ENCODE assay signal across 9 cellular contexts in the genomic region with DNA sequence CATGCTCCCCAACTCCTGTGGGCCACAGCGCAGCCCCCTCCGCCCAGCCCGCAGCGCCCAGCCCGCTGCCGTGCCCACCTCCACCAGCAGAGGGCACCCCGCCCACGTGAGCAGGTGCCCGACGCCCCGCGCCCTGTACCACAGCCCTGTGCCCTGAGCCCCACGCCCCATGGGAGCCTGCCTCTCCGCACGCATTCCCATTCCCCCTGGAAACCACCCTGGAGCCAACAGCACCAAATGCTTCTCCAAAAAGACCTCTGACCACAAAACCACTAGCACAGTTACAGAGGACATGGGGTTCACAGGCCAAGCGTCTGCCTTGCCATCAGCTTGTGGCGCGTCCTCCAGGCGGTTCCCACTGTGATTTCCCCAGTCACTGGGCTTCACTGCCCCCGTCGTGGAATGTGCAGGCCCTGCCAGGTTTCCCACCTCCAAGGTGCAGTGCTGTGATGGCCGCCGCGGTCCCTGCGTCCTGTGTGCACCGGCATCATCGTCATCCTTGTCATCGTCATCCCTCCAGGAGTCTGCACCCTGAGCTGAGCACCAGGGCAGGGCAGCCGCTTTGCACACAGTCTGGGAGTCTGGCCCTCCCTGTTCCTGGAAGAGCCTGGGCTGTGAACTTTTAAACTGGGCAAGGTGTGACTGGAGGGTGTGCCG.
DNase-seq lines count a peak whose midpoint lies in the region; ATAC-seq, FAIRE-seq and TF ChIP-seq lines count a peak whose summit lies in the region.
"Had no signal": no experiment of that assay in that cellular context is flagged by ENCODE, and none has a peak within 500 bp of the region (broad histone marks: within the 10 kb centered on the region; RNA-seq: fewer than 3 reads in every experiment).

No MANE protein-coding gene starts in this region.

- peak overlapping the region; percentile 15 for H2AFZ ChIP-seq in astrocyte (ENCODE audit: low read depth, low read length)

- H3K27ac Mint-ChIP-seq in astrocyte (ENCODE audit: unreplicated experiment) (no peak overlapping the region), immature natural killer cell (peak overlapping the region in 4 of 6 donors; percentile 34 to 77 (median 59))
- H3K27ac Mint-ChIP-seq: stimulated activated naive CD8-positive, alpha-beta T cell treated with anti-CD3 and anti-CD28 coated beads, Interleukin-15, Interleukin-2, amounts not matched to agents 100 ng/mL and 50 ng/mL, for 24 hours had no signal

- no peaks in the 10 kb centered on the region for H4K20me1 ChIP-seq in DOHH2 (ENCODE audit: control insufficient read depth, insufficient read depth, low read depth, low read length)
- H4K20me1 ChIP-seq in astrocyte (ENCODE audit: insufficient read depth, low read length), result peaks cover 6% of the 10 kb centered on the region

- no peaks in the 10 kb centered on the region for H3K4me1 Mint-ChIP-seq in astrocyte (ENCODE audit: low read depth, unreplicated experiment)
- H3K4me1 Mint-ChIP-seq in immature natural killer cell, result peaks cover 0 to 4% of the 10 kb centered on the region in 2 donors

- no peaks in the 10 kb centered on the region for H3F3A ChIP-seq in DOHH2 (ENCODE audit: control insufficient read depth, insufficient read depth)

- no peak overlapping the region for H3K9ac ChIP-seq in astrocyte (ENCODE audit: low read length)

- H3K27me3 ChIP-seq in DOHH2 (ENCODE audit: control insufficient read depth, low read length) (no peaks in the 10 kb centered on the region), astrocyte (ENCODE audit: insufficient read depth, low read length) (peaks cover 4% of the 10 kb centered on the region)

- no peaks in the 10 kb centered on the region for H3K36me3 Mint-ChIP-seq in astrocyte (ENCODE audit: low read depth, unreplicated experiment)
- no peaks in the 10 kb centered on the region for H3K36me3 Mint-ChIP-seq in immature natural killer cell

- TF ChIP-seq CTCF in DOHH2 (IDR thresholded peaks at IDR 0.05; ENCODE audit: low read depth, low read length, poor library complexity, severe bottlenecking) (peak; percentile 94), astrocyte (IDR thresholded peaks at IDR 0.05; ENCODE audit: insufficient read depth, low read depth, low read length) (peak; percentile 42)

- peak; percentile 72 for ATAC-seq in HG02759 (IDR thresholded peaks at IDR 0.05; ENCODE audit: unreplicated experiment)
- ATAC-seq in HG03108 (IDR thresholded peaks at IDR 0.05; ENCODE audit: unreplicated experiment), result no peak

- H3K27me3 Mint-ChIP-seq in astrocyte (ENCODE audit: low read depth, unreplicated experiment), result peaks cover 39% of the 10 kb centered on the region
- peaks cover 0 to 3% (median 0%) of the 10 kb centered on the region in 3 donors for H3K27me3 Mint-ChIP-seq in immature natural killer cell (ENCODE audit: low read depth in 3 of 3)
- H3K27me3 Mint-ChIP-seq: stimulated activated naive CD8-positive, alpha-beta T cell treated with anti-CD3 and anti-CD28 coated beads, Interleukin-15, Interleukin-2, amounts not matched to agents 100 ng/mL and 50 ng/mL, for 24 hours had no signal

- H3K9me3 Mint-ChIP-seq in astrocyte (ENCODE audit: unreplicated experiment) (no peaks in the 10 kb centered on the region), immature natural killer cell (no peaks in the 10 kb centered on the region)
- H3K9me3 Mint-ChIP-seq: stimulated activated naive CD8-positive, alpha-beta T cell treated with anti-CD3 and anti-CD28 coated beads, Interleukin-15, Interleukin-2, amounts not matched to agents 100 ng/mL and 50 ng/mL, for 24 hours had no signal

- FAIRE-seq in astrocyte (lab: Jason Lieb, UNC), result no peak

- H3K4me1 ChIP-seq in DOHH2 (ENCODE audit: control insufficient read depth, low read length) (no peaks in the 10 kb centered on the region), astrocyte (ENCODE audit: insufficient read depth, low read length) (no peaks in the 10 kb centered on the region)

- H3K4me2 ChIP-seq in DOHH2 (ENCODE audit: low read length) (no peak overlapping the region), astrocyte (ENCODE audit: low read length) (no peak overlapping the region)

- H3K79me2 ChIP-seq in DOHH2 (ENCODE audit: control insufficient read depth, low read length) (no peaks in the 10 kb centered on the region), astrocyte (ENCODE audit: insufficient read depth, low read length) (no peaks in the 10 kb centered on the region)

- no peaks in the 10 kb centered on the region for H3K9me2 ChIP-seq in DOHH2 (replicated peaks; ENCODE audit: control insufficient read depth, low read length)

- peak; percentile 33 for DNase-seq in T-helper 22 cell (ENCODE audit: low read depth)
- DNase-seq in astrocyte (ENCODE audit: low read depth), result no peak
- peak; percentile 61 to 62 (median 62) for DNase-seq in immature natural killer cell
- DNase-seq in stimulated activated CD4-positive, alpha-beta T cell treated with anti-CD3 and anti-CD28 coated beads, Interleukin-2, amount 100 ng/mL, for 4 hours (ENCODE audit: low read depth), result peak; percentile 48
- DNase-seq in NCI-H187 treated with DMSO at 0.1 percent for 48 hours (lab: John Stamatoyannopoulos, UW), result no peak

- H3K9me3 ChIP-seq in DOHH2 (ENCODE audit: control insufficient read depth, insufficient read depth, low read length) (no peaks in the 10 kb centered on the region), astrocyte (ENCODE audit: insufficient read depth, low read depth, low read length) (no peaks in the 10 kb centered on the region)

- H3K27ac ChIP-seq in DOHH2 (ENCODE audit: low read depth, low read length) (no peak overlapping the region), astrocyte (ENCODE audit: low read depth, low read length) (no peak overlapping the region)

- no peak overlapping the region for H3K4me3 ChIP-seq in DOHH2 (ENCODE audit: low read length)
- no peak overlapping the region for H3K4me3 ChIP-seq in astrocyte (ENCODE audit: insufficient read depth, low read depth, low read length)

- H3K36me3 ChIP-seq in DOHH2 (ENCODE audit: control insufficient read depth, low read length) (no peaks in the 10 kb centered on the region), astrocyte (ENCODE audit: insufficient read depth, low read length) (no peaks in the 10 kb centered on the region)

- H3K4me3 Mint-ChIP-seq in astrocyte (ENCODE audit: unreplicated experiment) (no peak overlapping the region), immature natural killer cell (no peak overlapping the region)
- H3K4me3 Mint-ChIP-seq: stimulated activated naive CD8-positive, alpha-beta T cell treated with anti-CD3 and anti-CD28 coated beads, Interleukin-15, Interleukin-2, amounts not matched to agents 100 ng/mL and 50 ng/mL, for 24 hours had no signal

Comparison
In these comparisons a context has a peak if more than half of its experiments do, and no peak if none do; other contexts are left out.
1. DNase-seq: peak in T-helper 22 cell (single experiment), immature natural killer cell (3 of 3) and stimulated activated CD4-positive, alpha-beta T cell treated with anti-CD3 and anti-CD28 coated beads, Interleukin-2, amount 100 ng/mL, for 4 hours (single experiment); none in astrocyte (single experiment) and NCI-H187 treated with DMSO at 0.1 percent for 48 hours (single experiment).